13 cellular contexts compared by ENCODE assay signal in genomic region chr12:89939468-89940215, GRCh38.
"Had no signal": no experiment of that assay in that cellular context is flagged by ENCODE, and none has a peak within 500 bp of the region (broad histone marks: within the 10 kb centered on the region; RNA-seq: fewer than 3 reads in every experiment).

No MANE protein-coding gene starts in this region.

- H3K27me3 ChIP-seq: tibial artery had no signal

- FAIRE-seq: frontal cortex, urothelium cell line had no signal

- H3K9me3 ChIP-seq: tibial artery had no signal

- H3K4me3 ChIP-seq: tibial artery had no signal

- H3K27ac ChIP-seq: tibial artery had no signal

- ATAC-seq: activated CD4-positive, CD25-positive, alpha-beta regulatory T cell treated with anti-CD3 and anti-CD28 coated beads, Interleukin-2, amount 50 U/mL, for 24 hours; natural killer cell treated with Interleukin-12 subunit alpha and Interleukin-12 subunit beta and Interleukin-15 and Interleukin-18, amount 100 ng/mL, for 72 hours had no signal

- DNase-seq: activated CD4-positive, alpha-beta T cell treated with anti-CD3 and anti-CD28 coated beads, Interleukin-2, amount 50 U/mL, for 48 hours; activated naive CD4-positive, alpha-beta T cell treated with anti-CD3 and anti-CD28 coated beads, Interleukin-2, amount 10 ng/mL, durations not matched to agents 7 days and 5 days; effector memory CD4-positive, alpha-beta T cell; head of caudate nucleus; posterior cingulate gyrus; stimulated activated CD4-positive, alpha-beta T cell treated with anti-CD3 and anti-CD28 coated beads, Interleukin-2, amount 100 ng/mL, for 48 hours; stimulated activated naive CD4-positive, alpha-beta T cell; T-helper 9 cell; tibial artery had no signal

- H3K36me3 ChIP-seq: tibial artery had no signal
